In the genomic region with DNA sequence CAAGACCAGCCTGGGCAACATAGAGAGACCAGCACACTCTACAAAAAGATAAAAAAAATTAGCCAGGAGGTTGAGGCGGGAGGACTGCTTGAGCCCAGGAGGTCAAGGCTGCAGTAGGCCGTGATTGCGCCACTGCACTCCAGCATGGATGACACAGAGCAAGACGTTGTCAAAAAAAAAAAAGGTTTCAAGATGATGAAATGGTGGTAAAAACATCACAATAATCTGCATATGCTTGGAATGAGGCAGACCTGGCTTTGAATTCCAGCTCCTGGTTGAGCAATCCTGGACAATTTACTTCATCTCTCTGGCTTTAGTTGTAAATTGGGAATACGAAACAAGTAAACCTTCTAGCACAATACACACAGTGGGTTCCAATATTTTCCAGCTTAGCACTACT, we compare ENCODE assay signal across 16 cellular contexts. TPM values are rescaled to one million over a fixed set of nuclear protein-coding genes. Genes with fewer than 3 reads are reported as not detected.
DNase-seq lines count a peak whose midpoint lies in the region; ATAC-seq and TF ChIP-seq lines count a peak whose summit lies in the region.
"Had no signal": no experiment of that assay in that cellular context is flagged by ENCODE, and none has a peak within 500 bp of the region (broad histone marks: within the 10 kb centered on the region; RNA-seq: fewer than 3 reads in every experiment).

No MANE protein-coding gene starts in this region.

- no peak overlapping the region for H3K4me3 ChIP-seq in fibroblast of pulmonary artery (replicated peaks; ENCODE audit: low read depth, low read length)
- no peak overlapping the region for H3K4me3 ChIP-seq in psoas muscle
- H3K4me3 ChIP-seq: esophagus squamous epithelium, stomach had no signal

- peaks cover 5 to 97% of the 10 kb centered on the region in 2 donors for H3K36me3 ChIP-seq in psoas muscle (ENCODE audit: insufficient read depth in 1 of 2, low read depth in 1 of 2)
- H3K36me3 ChIP-seq: WERI-Rb-1 had no signal

- ATAC-seq in psoas muscle (peak in 2 of 4 donors; percentile 31 to 32), HG03108 (IDR thresholded peaks at IDR 0.05; ENCODE audit: unreplicated experiment) (no peak), HG02759 (IDR thresholded peaks at IDR 0.05; ENCODE audit: unreplicated experiment) (no peak)

- no peaks in the 10 kb centered on the region for H3K27me3 ChIP-seq in psoas muscle (ENCODE audit: insufficient read depth in 3 of 3, low read length in 2 of 3)
- H3K27me3 ChIP-seq: esophagus squamous epithelium, stomach had no signal

- TF ChIP-seq CTCF in fibroblast of pulmonary artery (IDR thresholded peaks at IDR 0.05; ENCODE audit: low read length, missing control alignments) (no peak), psoas muscle (IDR thresholded peaks at IDR 0.05) (no peak)

- 68 to 77% (median 75%) methylated on average over 5 of the region's 5 CpGs for WGBS in psoas muscle, 3 donors

- H3K27ac ChIP-seq in psoas muscle = no peak overlapping the region
- H3K27ac ChIP-seq: esophagus squamous epithelium, stomach, WERI-Rb-1 had no signal

- intact Hi-C loops in psoas muscle (cut with DNase I) = no loop called here

- H3K9me3 ChIP-seq in psoas muscle = no peaks in the 10 kb centered on the region
- H3K9me3 ChIP-seq: esophagus squamous epithelium, stomach had no signal

- peak; percentile 70 for DNase-seq in GM04503 (ENCODE audit: low read depth)
- DNase-seq in RPMI7951 (ENCODE audit: low read depth) = peak; percentile 8
- peak; percentile 95 for DNase-seq in fibroblast of pulmonary artery (ENCODE audit: low read depth)
- peak; percentile 53 to 58 for DNase-seq in psoas muscle
- DNase-seq in foreskin melanocyte = no peak
- no peak for DNase-seq in NCI-H345 (lab: John Stamatoyannopoulos, UW)
- DNase-seq: CD4-positive, alpha-beta memory T cell; esophagus squamous epithelium; H9; NCI-H1092 treated with DMSO at 0.1 percent for 48 hours; NCI-H446; retina; stomach; WERI-Rb-1 had no signal

- H3K4me1 ChIP-seq in psoas muscle = no peaks in the 10 kb centered on the region
- H3K4me1 ChIP-seq: esophagus squamous epithelium, stomach had no signal

RNA-seq across cellular contexts. Expression of a gene that starts 24.1 kb away (rescaled TPM):
- total RNA-seq in RPMI7951 (2014; rRNA removed; shearing (Covaris generic)) = 26.0 and 30.8 TPM in 2 replicates
- total RNA-seq in psoas muscle = 10 to 100 TPM; 13.3 to 23.3 (median 21.9) TPM
- polyA plus RNA-seq in psoas muscle = 10 to 100 TPM in 1 of 3 donors, 1 to 10 TPM in 2; 9.1 to 19.4 (median 9.3) TPM

Comparison
In these comparisons a context has a peak if more than half of its experiments do, and no peak if none do; other contexts are left out.
1. DNase-seq: peak in GM04503 (single experiment), RPMI7951 (single experiment), fibroblast of pulmonary artery (single experiment) and psoas muscle (2 of 2); none in foreskin melanocyte (single experiment) and NCI-H345 (single experiment).